Comparison of ENCODE assay signal across 8 cellular contexts in genomic region chr17:40417609-40418427, GRCh38. TPM values are rescaled to one million over a fixed set of nuclear protein-coding genes. Genes with fewer than 3 reads are reported as not detected.
DNase-seq lines count a peak whose midpoint lies in the region; ATAC-seq and TF ChIP-seq lines count a peak whose summit lies in the region.

Gene TOP2A (minus strand): TSS chr17:40417896. CDS start chr17:40417791, 105 bp downstream.

- CTCF ChIA-PET in WTC11 (lab: Charles Lee), result interaction anchor here (0.6 to 8.7 kb wide), 29 partner anchors 8 to 305 kb away, joined by 3 to 125 read pairs (median 5); partner anchors contain the start of genes GJD3 and IGFBP4

- no peaks in the 10 kb centered on the region; the same call in 1 of the 2 replicates for H3K27me3 Mint-ChIP-seq in WTC11 (ENCODE audit: low read depth)
- peaks cover 4 to 10% (median 6%) of the 10 kb centered on the region in 3 donors for H3K27me3 Mint-ChIP-seq in immature natural killer cell (ENCODE audit: low read depth in 3 of 3)

- H3K4me1 Mint-ChIP-seq in WTC11 (peaks cover 49% of the 10 kb centered on the region), immature natural killer cell (peaks cover 17 to 28% of the 10 kb centered on the region in 2 donors)

- H3K27ac Mint-ChIP-seq in WTC11 (peak within 1 kb of the TSS; percentile 84), immature natural killer cell (peak within 1 kb of the TSS; percentile 63 to 86 (median 68))

- H3K27ac ChIP-seq in caudate nucleus (ENCODE audit: low read depth, low read length), result no peak within 1 kb of the TSS

- POLR2A ChIA-PET in WTC11 (lab: Charles Lee), result interaction anchor here (0.7 to 1.5 kb wide), 5 partner anchors 13 to 116 kb away, joined by 3 to 7 read pairs (median 4); no protein-coding TSS in a partner anchor

- H3K36me3 Mint-ChIP-seq in WTC11 (peaks cover 33% of the 10 kb centered on the region), immature natural killer cell (no peaks in the 10 kb centered on the region)

- DNase-seq in AG09319 (ENCODE audit: extremely low read depth, low read depth), result peak; percentile 100
- DNase-seq in NCI-H345 (lab: John Stamatoyannopoulos, UW), result peak; percentile 100
- peak; percentile 97 for DNase-seq in WTC11 (ENCODE audit: low spot score)
- peak; percentile 76 to 99 (median 95) for DNase-seq in caudate nucleus (lab: John Stamatoyannopoulos, UW)
- peak; percentile 98 to 99 (median 98) for DNase-seq in immature natural killer cell
- DNase-seq in smooth muscle cell of the brain vasculature (ENCODE audit: low read depth, low spot score), result peak; percentile 100

- ATAC-seq in GM19025 (IDR thresholded peaks at IDR 0.05; ENCODE audit: low read depth, unreplicated experiment) (peak; percentile 95), HG03280 (IDR thresholded peaks at IDR 0.05; ENCODE audit: unreplicated experiment) (peak; percentile 96), WTC11 (peak; percentile 95)

- no peak for TF ChIP-seq CTCF in AG09319 (IDR thresholded peaks at IDR 0.05; ENCODE audit: low read depth, low read length)
- TF ChIP-seq CTCF in WTC11 (IDR thresholded peaks at IDR 0.05), result no peak

- peak within 1 kb of the TSS; percentile 97 for H3K4me3 Mint-ChIP-seq in WTC11
- H3K4me3 Mint-ChIP-seq in immature natural killer cell, result peak within 1 kb of the TSS; percentile 89 to 98 (median 90)

- H3K9me3 Mint-ChIP-seq in WTC11 (no peaks in the 10 kb centered on the region), immature natural killer cell (no peaks in the 10 kb centered on the region)

TF ChIP-seq in WTC11, 78 proteins besides CTCF, POLR2A, EP300 and RAD21 (continues in another document):
- TF ChIP-seq NFATC4 (CRISPR knock-in tag; IDR thresholded peaks at IDR 0.05) (no peak), ZNF396 (CRISPR knock-in tag; IDR thresholded peaks at IDR 0.05; ENCODE audit: borderline replicate concordance) (no peak), SP1 (CRISPR knock-in tag; conservative IDR thresholded peaks at IDR 0.05) (0 out of 2 replicates have a peak, but pooled peaks have one; percentile 53), MYBL2 (CRISPR knock-in tag; IDR thresholded peaks at IDR 0.05) (peak; percentile 99), TCF7 (CRISPR knock-in tag; IDR thresholded peaks at IDR 0.05; ENCODE audit: low read depth) (no peak), ETV6 (CRISPR knock-in tag; IDR thresholded peaks at IDR 0.05) (peak; percentile 74; the same call in 1 of the 2 replicates), STAT6 (CRISPR knock-in tag; conservative IDR thresholded peaks at IDR 0.05; ENCODE audit: low read depth) (no peak), FOXJ3 (CRISPR knock-in tag; IDR thresholded peaks at IDR 0.05; ENCODE audit: borderline replicate concordance) (no peak), IRF1 (CRISPR knock-in tag; IDR thresholded peaks at IDR 0.05) (no peak), ZNF121 (CRISPR knock-in tag; IDR thresholded peaks at IDR 0.05) (no peak), ZNF416 (CRISPR knock-in tag; IDR thresholded peaks at IDR 0.05) (0 out of 2 replicates have a peak, but pooled peaks have one; percentile 50), ARID4B (CRISPR knock-in tag; IDR thresholded peaks at IDR 0.05; ENCODE audit: borderline replicate concordance) (peak; percentile 58; the same call in 1 of the 2 replicates), ZBTB43 (CRISPR knock-in tag; IDR thresholded peaks at IDR 0.05) (no peak), CREM (CRISPR knock-in tag; IDR thresholded peaks at IDR 0.05) (0 out of 2 replicates have a peak, but pooled peaks have one; percentile 61), ERG (CRISPR knock-in tag; IDR thresholded peaks at IDR 0.05) (no peak), E2F1 (CRISPR knock-in tag; IDR thresholded peaks at IDR 0.05) (peak; percentile 55; the same call in 1 of the 2 replicates), CBFB (CRISPR knock-in tag; IDR thresholded peaks at IDR 0.05; ENCODE audit: low read depth) (no peak)

RNA-seq across cellular contexts. Expression of gene TOP2A, which starts in this region (rescaled TPM):
- 273 to 307 TPM (median 292 TPM) in 3 replicates for total RNA-seq in WTC11 (2021)
- 1 to 10 TPM in 2 of 3 donors, under 1 TPM in 1; 0.80 to 2.4 (median 2.2) TPM for polyA plus RNA-seq in immature natural killer cell
